16 cellular contexts compared by ENCODE assay signal in the genomic region with DNA sequence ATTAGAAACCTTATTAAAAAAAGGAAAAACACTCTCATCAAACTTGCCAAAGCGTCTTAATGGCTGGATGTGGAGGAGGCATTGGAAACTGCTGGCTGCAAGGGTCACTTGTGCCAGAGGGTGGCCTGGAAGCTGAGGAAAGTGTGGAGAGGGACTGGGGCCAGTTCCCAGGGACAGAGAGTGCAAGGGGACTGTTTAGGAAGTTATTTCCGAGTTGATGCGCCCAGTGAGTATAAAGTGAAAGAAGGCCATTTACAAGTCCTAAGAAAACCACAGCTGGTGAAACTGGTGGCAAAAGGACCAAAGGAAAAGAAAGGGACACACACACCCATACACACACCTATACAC. TPM values are rescaled to one million over a fixed set of nuclear protein-coding genes. Genes with fewer than 3 reads are reported as not detected.
"Had no signal": no experiment of that assay in that cellular context is flagged by ENCODE, and none has a peak within 500 bp of the region (broad histone marks: within the 10 kb centered on the region; RNA-seq: fewer than 3 reads in every experiment).

No MANE protein-coding gene starts in this region.

- H3K36me3 ChIP-seq: gastroesophageal sphincter, thyroid gland had no signal

- H3K27me3 ChIP-seq: gastroesophageal sphincter, thyroid gland had no signal

- DNase-seq: activated CD4-positive, alpha-beta T cell treated with anti-CD3 and anti-CD28 coated beads, Interleukin-2, amount 50 U/mL, for 1 hour; amniotic stem cell; effector memory CD8-positive, alpha-beta T cell; mesenchymal stem cell; natural killer cell; T-cell; T-helper 9 cell; thyroid gland had no signal

- H3K9me3 Mint-ChIP-seq: activated naive CD4-positive, alpha-beta T cell treated with anti-CD3 and anti-CD28 coated beads, Interleukin-2, amount 50 U/mL, for 72 hours; effector memory CD8-positive, alpha-beta T cell; natural killer cell; T-cell had no signal

- H3K4me3 Mint-ChIP-seq: effector memory CD8-positive, alpha-beta T cell; natural killer cell; stimulated activated memory B cell treated with anti-CD40 and anti-IgM and Interleukin-4, amounts not matched to agents 10 μg/mL and 1 μg/mL and 100 μg/mL, for 72 hours; T-cell had no signal

- H3K4me1 ChIP-seq: thyroid gland had no signal

- H3K9me3 ChIP-seq: thyroid gland had no signal

- H3K27ac ChIP-seq: gastroesophageal sphincter, SK-N-MC, thyroid gland had no signal

- H3K36me3 Mint-ChIP-seq: activated naive CD4-positive, alpha-beta T cell treated with anti-CD3 and anti-CD28 coated beads, Interleukin-2, amount 50 U/mL, for 72 hours; natural killer cell; stimulated activated memory B cell treated with anti-CD40 and anti-IgM and Interleukin-4, amounts not matched to agents 10 μg/mL and 1 μg/mL and 100 μg/mL, for 72 hours; T-cell had no signal

- H3K4me3 ChIP-seq: gastroesophageal sphincter, SK-N-MC, thyroid gland had no signal

- H3K27ac Mint-ChIP-seq: activated T-helper 2 cell treated with anti-CD3 and anti-CD28 coated beads, Interferon-gamma antibody, Interleukin-2, Interleukin-4, amounts not matched to agents 10 μg/mL and 5 μg/mL and 100 μg/mL, durations not matched to agents 14 hours and 24 hours and 36 hours; natural killer cell; stimulated activated memory B cell treated with anti-CD40 and anti-IgM and Interleukin-4, amounts not matched to agents 10 μg/mL and 1 μg/mL and 100 μg/mL, for 72 hours; T-cell had no signal

- H3K27me3 Mint-ChIP-seq: effector memory CD8-positive, alpha-beta T cell had no signal

- ATAC-seq: activated CD4-positive, CD25-positive, alpha-beta regulatory T cell treated with anti-CD3 and anti-CD28 coated beads, Interleukin-2, amount 50 U/mL, for 24 hours; activated naive CD4-positive, alpha-beta T cell treated with anti-CD3 and anti-CD28 coated beads, Interleukin-2, amount 50 U/mL, for 72 hours; effector memory CD8-positive, alpha-beta T cell; gastroesophageal sphincter; left lobe of liver; natural killer cell; stimulated activated memory B cell treated with anti-CD40 and anti-IgM and Interleukin-4, amounts not matched to agents 10 μg/mL and 1 μg/mL and 100 μg/mL, for 72 hours; T-cell had no signal

RNA-seq across cellular contexts. Expression of a gene that starts 52.3 kb away (rescaled TPM):
- total RNA-seq: activated CD8-positive, alpha-beta memory T cell treated with anti-CD3 and anti-CD28 coated beads for 36 hours; activated naive CD4-positive, alpha-beta T cell treated with anti-CD3 and anti-CD28 coated beads, Interleukin-2, amount 50 U/mL, for 72 hours; activated T-helper 2 cell treated with anti-CD3 and anti-CD28 coated beads, Interferon-gamma antibody, Interleukin-2, Interleukin-4, amounts not matched to agents 10 μg/mL and 5 μg/mL and 100 μg/mL, durations not matched to agents 14 hours and 24 hours and 36 hours; natural killer cell had no signal
